In genomic region chr3:35223636-35224035, GRCh38 we compare ENCODE assay signal across 23 cellular contexts.
"Had no signal": no experiment of that assay in that cellular context is flagged by ENCODE, and none has a peak within 500 bp of the region (broad histone marks: within the 10 kb centered on the region; RNA-seq: fewer than 3 reads in every experiment).

No MANE protein-coding gene starts in this region.

- H3K4me3 ChIP-seq: K562 had no signal

- H3K9me3 ChIP-seq: SK-N-SH had no signal

- H3K27ac Mint-ChIP-seq: IgD-negative memory B cell, T-cell had no signal

- ATAC-seq: K562, Panc1, T-cell had no signal

- DNase-seq: Kasumi-1, NCI-H1092, NCI-H1105 treated with DMSO at 0.1 percent for 48 hours, NCI-H1417 treated with DMSO at 0.1 percent for 48 hours, NCI-H146, NCI-H1694 treated with DMSO at 0.1 percent for 48 hours, NCI-H1930, NCI-H2081, NCI-H2107, NCI-H2227 treated with DMSO at 0.1 percent for 48 hours, NCI-H510A, NCI-H524 treated with DMSO at 0.1 percent for 48 hours, NCI-H82, PC-3, SHP77, SK-N-SH, SW 1271, T-cell had no signal

- H3K27me3 Mint-ChIP-seq: IgD-negative memory B cell, T-cell had no signal

- H3K9ac ChIP-seq: KMS-11, SK-N-SH had no signal

- H3K27ac ChIP-seq: KMS-11, RWPE1 had no signal

- H3K4me2 ChIP-seq: KMS-11, SK-N-SH had no signal

- H3K36me3 Mint-ChIP-seq: IgD-negative memory B cell, T-cell had no signal

- H3K4me3 Mint-ChIP-seq: IgD-negative memory B cell, T-cell had no signal

- H3K4me1 Mint-ChIP-seq: IgD-negative memory B cell, T-cell had no signal
